ENCODE assay signal across 14 cellular contexts in genomic region chr17:17994770-17995169, GRCh38.
"Had no signal": no experiment of that assay in that cellular context is flagged by ENCODE, and none has a peak within 500 bp of the region (broad histone marks: within the 10 kb centered on the region; RNA-seq: fewer than 3 reads in every experiment).

No MANE protein-coding gene starts in this region.

- H3K27ac Mint-ChIP-seq: activated CD8-positive, alpha-beta T cell treated with anti-CD3 and anti-CD28 coated beads for 36 hours; activated naive CD8-positive, alpha-beta T cell treated with anti-CD3 and anti-CD28 coated beads, Interleukin-2, amount 50 U/mL, for 24 hours; stimulated activated memory B cell treated with anti-CD40 and anti-IgM and Interleukin-4, amounts not matched to agents 10 μg/mL and 1 μg/mL and 100 μg/mL, for 72 hours; T-helper 2 cell treated with Interferon-gamma antibody and Interleukin-4, amounts not matched to agents 5 μg/mL and 100 μg/mL, for 36 hours had no signal

- H3K27me3 ChIP-seq: heart left ventricle, neutrophil, SJCRH30, spleen, tibial artery had no signal

- H3K4me1 ChIP-seq: prostate gland, spleen, tibial artery had no signal

- H3K27ac ChIP-seq: heart left ventricle, neutrophil, prostate gland, SJCRH30, spleen, tibial artery had no signal

- H3K4me3 ChIP-seq: heart left ventricle, prostate gland, SJCRH30, spleen, tibial artery had no signal

- H3K4me1 Mint-ChIP-seq: activated naive CD8-positive, alpha-beta T cell treated with anti-CD3 and anti-CD28 coated beads, Interleukin-2, amount 50 U/mL, for 24 hours; stimulated activated memory B cell treated with anti-CD40 and anti-IgM and Interleukin-4, amounts not matched to agents 10 μg/mL and 1 μg/mL and 100 μg/mL, for 72 hours had no signal

- H3K36me3 ChIP-seq: neutrophil, prostate gland, SJCRH30, spleen had no signal

- H3K27me3 Mint-ChIP-seq: activated CD8-positive, alpha-beta T cell treated with anti-CD3 and anti-CD28 coated beads for 36 hours; activated naive CD8-positive, alpha-beta T cell treated with anti-CD3 and anti-CD28 coated beads, Interleukin-2, amount 50 U/mL, for 24 hours; effector memory CD8-positive, alpha-beta T cell; stimulated activated memory B cell treated with anti-CD40 and anti-IgM and Interleukin-4, amounts not matched to agents 10 μg/mL and 1 μg/mL and 100 μg/mL, for 72 hours had no signal

- FAIRE-seq: astrocyte had no signal

- H3K4me3 Mint-ChIP-seq: activated CD8-positive, alpha-beta T cell treated with anti-CD3 and anti-CD28 coated beads for 36 hours; activated naive CD8-positive, alpha-beta T cell treated with anti-CD3 and anti-CD28 coated beads, Interleukin-2, amount 50 U/mL, for 24 hours; effector memory CD8-positive, alpha-beta T cell; stimulated activated memory B cell treated with anti-CD40 and anti-IgM and Interleukin-4, amounts not matched to agents 10 μg/mL and 1 μg/mL and 100 μg/mL, for 72 hours; T-helper 2 cell treated with Interferon-gamma antibody and Interleukin-4, amounts not matched to agents 5 μg/mL and 100 μg/mL, for 36 hours had no signal

- H3K9me3 ChIP-seq: heart left ventricle, neutrophil, prostate gland, SJCRH30, spleen, tibial artery had no signal

- H3K36me3 Mint-ChIP-seq: stimulated activated memory B cell treated with anti-CD40 and anti-IgM and Interleukin-4, amounts not matched to agents 10 μg/mL and 1 μg/mL and 100 μg/mL, for 72 hours had no signal

- H3K9me3 Mint-ChIP-seq: activated CD8-positive, alpha-beta T cell treated with anti-CD3 and anti-CD28 coated beads for 36 hours; activated naive CD8-positive, alpha-beta T cell treated with anti-CD3 and anti-CD28 coated beads, Interleukin-2, amount 50 U/mL, for 24 hours; effector memory CD8-positive, alpha-beta T cell; stimulated activated memory B cell treated with anti-CD40 and anti-IgM and Interleukin-4, amounts not matched to agents 10 μg/mL and 1 μg/mL and 100 μg/mL, for 72 hours; T-helper 2 cell treated with Interferon-gamma antibody and Interleukin-4, amounts not matched to agents 5 μg/mL and 100 μg/mL, for 36 hours had no signal

- DNase-seq: activated CD4-positive, CD25-positive, alpha-beta regulatory T cell treated with anti-CD3 and anti-CD28 coated beads, Interleukin-2, amount 50 U/mL, for 72 hours; cortex of kidney; effector memory CD8-positive, alpha-beta T cell; tibial artery had no signal

- ATAC-seq: effector memory CD8-positive, alpha-beta T cell; stimulated activated memory B cell treated with anti-CD40 and anti-IgM and Interleukin-4, amounts not matched to agents 10 μg/mL and 1 μg/mL and 100 μg/mL, for 72 hours had no signal
